23 cellular contexts compared by ENCODE assay signal in the genomic region with DNA sequence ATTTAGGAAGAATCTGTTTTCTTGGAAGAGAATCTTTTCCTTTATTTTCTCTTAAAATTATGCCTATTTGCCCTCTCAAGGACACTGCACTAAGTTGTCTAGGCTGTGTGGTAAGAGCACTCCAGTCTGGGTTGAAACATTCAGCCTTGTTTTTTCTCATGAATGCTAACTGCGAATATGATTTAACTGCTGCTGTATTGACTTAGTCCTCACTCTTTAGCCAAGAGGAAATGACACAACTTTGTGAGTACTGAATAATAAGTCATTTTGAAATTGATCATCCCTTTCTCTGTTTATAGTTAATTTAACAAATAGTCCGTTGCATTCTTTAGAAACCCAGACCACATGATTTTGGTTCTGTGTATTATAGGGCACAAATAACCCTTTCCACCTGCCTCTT. TPM values are rescaled to one million over a fixed set of nuclear protein-coding genes. Genes with fewer than 3 reads are reported as not detected.
A peak's percentile ranks its signal among the peaks of the same experiment; 100 is the strongest.
DNase-seq lines count a peak whose midpoint lies in the region; ATAC-seq lines count a peak whose summit lies in the region.
"Had no signal": no experiment of that assay in that cellular context is flagged by ENCODE, and none has a peak within 500 bp of the region (broad histone marks: within the 10 kb centered on the region; RNA-seq: fewer than 3 reads in every experiment).

No MANE protein-coding gene starts in this region.

- H3K9ac ChIP-seq in GM23248 (peak overlapping the region; percentile 29; the same call in 1 of the 2 replicates), adipocyte (ENCODE audit: low read length) (peak overlapping the region; percentile 19)
- H3K9ac ChIP-seq: BLaER1 had no signal

- no peaks in the 10 kb centered on the region for H3K27me3 ChIP-seq in GM23248 (replicated peaks; ENCODE audit: insufficient read depth)
- no peaks in the 10 kb centered on the region for H3K27me3 ChIP-seq in adipocyte (replicated peaks; ENCODE audit: control insufficient read depth, insufficient read depth, low read length)
- H3K27me3 ChIP-seq in SJCRH30, result no peaks in the 10 kb centered on the region
- H3K27me3 ChIP-seq: heart left ventricle, pancreas, suprapubic skin had no signal

- in situ Hi-C loops in GM23248 (cut with MboI), result loop anchor here (5.0 to 25.0 kb wide), 3 partner anchors 120 to 563 kb away; no protein-coding TSS in a partner anchor

- no peaks in the 10 kb centered on the region for H3K9me3 Mint-ChIP-seq in stimulated activated effector memory CD8-positive, alpha-beta T cell treated with anti-CD3 and anti-CD28 coated beads, Interleukin-12 subunit alpha, Interleukin-12 subunit beta, amount 100 ng/mL, for 72 hours
- H3K9me3 Mint-ChIP-seq: activated CD4-positive, alpha-beta T cell treated with anti-CD3 and anti-CD28 coated beads, Interleukin-2, amount 10 ng/mL, durations not matched to agents 7 days and 5 days had no signal

- no peak overlapping the region for H2AFZ ChIP-seq in GM23248

- peak overlapping the region; percentile 36 for H3K4me2 ChIP-seq in GM23248 (ENCODE audit: unreplicated experiment)
- H3K4me2 ChIP-seq: BLaER1 had no signal

- H3F3A ChIP-seq in GM23248 (ENCODE audit: insufficient read depth), result peaks cover 44% of the 10 kb centered on the region

- H3K4me3 ChIP-seq in GM23248, result peak overlapping the region; percentile 20; the same call in 1 of the 2 replicates
- H3K4me3 ChIP-seq in adipocyte (ENCODE audit: low read length), result no peak overlapping the region
- H3K4me3 ChIP-seq in skeletal muscle cell (ENCODE audit: low read depth, low read length), result no peak overlapping the region
- no peak overlapping the region for H3K4me3 ChIP-seq in SJCRH30
- H3K4me3 ChIP-seq: BLaER1, coronary artery, heart left ventricle, K562, lung, pancreas, skin epidermis, suprapubic skin had no signal

- H3K36me3 ChIP-seq in GM23248 (ENCODE audit: low read depth) (no peaks in the 10 kb centered on the region), adipocyte (ENCODE audit: control insufficient read depth, insufficient read depth, low read length, severe bottlenecking) (no peaks in the 10 kb centered on the region), SJCRH30 (no peaks in the 10 kb centered on the region)
- H3K36me3 ChIP-seq: BLaER1, heart left ventricle, pancreas, suprapubic skin had no signal

- H3K4me3 Mint-ChIP-seq in stimulated activated effector memory CD8-positive, alpha-beta T cell treated with anti-CD3 and anti-CD28 coated beads, Interleukin-12 subunit alpha, Interleukin-12 subunit beta, amount 100 ng/mL, for 72 hours, result no peak overlapping the region
- H3K4me3 Mint-ChIP-seq: activated CD4-positive, alpha-beta T cell treated with anti-CD3 and anti-CD28 coated beads, Interleukin-2, amount 10 ng/mL, durations not matched to agents 7 days and 5 days had no signal

- H3K9me3 ChIP-seq in GM23248 (ENCODE audit: low read depth), result no peaks in the 10 kb centered on the region
- H3K9me3 ChIP-seq in adipocyte (ENCODE audit: control insufficient read depth, low read length), result no peaks in the 10 kb centered on the region
- H3K9me3 ChIP-seq in SJCRH30 (replicated peaks), result no peaks in the 10 kb centered on the region
- H3K9me3 ChIP-seq: BLaER1, heart left ventricle, pancreas, suprapubic skin had no signal

- no peaks in the 10 kb centered on the region for H4K20me1 ChIP-seq in GM23248 (ENCODE audit: insufficient read depth)

- 0 to 1% methylated on average over 2 of the region's 2 CpGs for WGBS in GM23248 (ENCODE audit: low coverage in 1 of 2, low lambda C conversion rate in 2 of 2, missing lambda C conversion rate in 2 of 2), 2 experiments

- H3K27ac ChIP-seq in GM23248, result peak overlapping the region; percentile 63
- H3K27ac ChIP-seq in SJCRH30, result no peak overlapping the region
- H3K27ac ChIP-seq: BLaER1, coronary artery, HL-60, pancreas, suprapubic skin had no signal

- H3K9me2 ChIP-seq in GM23248 (ENCODE audit: insufficient read depth), result no peaks in the 10 kb centered on the region; the same call in 1 of the 2 replicates

- H3K4me1 Mint-ChIP-seq in stimulated activated effector memory CD8-positive, alpha-beta T cell treated with anti-CD3 and anti-CD28 coated beads, Interleukin-12 subunit alpha, Interleukin-12 subunit beta, amount 100 ng/mL, for 72 hours, result peaks cover 6% of the 10 kb centered on the region

- ATAC-seq in stimulated activated effector memory CD8-positive, alpha-beta T cell treated with anti-CD3 and anti-CD28 coated beads, Interleukin-12 subunit alpha, Interleukin-12 subunit beta, amount 100 ng/mL, for 72 hours, result no peak
- ATAC-seq: HCT116, K562, Panc1, pancreas had no signal

- H3K27ac Mint-ChIP-seq in stimulated activated effector memory CD8-positive, alpha-beta T cell treated with anti-CD3 and anti-CD28 coated beads, Interleukin-12 subunit alpha, Interleukin-12 subunit beta, amount 100 ng/mL, for 72 hours, result no peak overlapping the region
- H3K27ac Mint-ChIP-seq: activated CD4-positive, alpha-beta T cell treated with anti-CD3 and anti-CD28 coated beads, Interleukin-2, amount 10 ng/mL, durations not matched to agents 7 days and 5 days had no signal

- peaks cover 42% of the 10 kb centered on the region for H3K79me2 ChIP-seq in GM23248 (ENCODE audit: insufficient read depth)

- H3K36me3 Mint-ChIP-seq in stimulated activated effector memory CD8-positive, alpha-beta T cell treated with anti-CD3 and anti-CD28 coated beads, Interleukin-12 subunit alpha, Interleukin-12 subunit beta, amount 100 ng/mL, for 72 hours, result no peaks in the 10 kb centered on the region

- H3K4me1 ChIP-seq in GM23248 (ENCODE audit: insufficient read depth) (peaks cover 57% of the 10 kb centered on the region), adipocyte (ENCODE audit: control insufficient read depth, insufficient read depth, low read length) (peaks cover 36% of the 10 kb centered on the region), SJCRH30 (no peaks in the 10 kb centered on the region)
- H3K4me1 ChIP-seq: pancreas, suprapubic skin had no signal

- peak; percentile 83 for DNase-seq in GM23248
- DNase-seq in adipocyte (ENCODE audit: low read depth), result peak; percentile 68
- peak; percentile 83 for DNase-seq in fibroblast of peridontal ligament (ENCODE audit: extremely low read depth)
- peak; percentile 60 for DNase-seq in skeletal muscle cell (ENCODE audit: low read depth)
- DNase-seq in stimulated activated effector memory CD8-positive, alpha-beta T cell treated with anti-CD3 and anti-CD28 coated beads, Interleukin-12 subunit alpha, Interleukin-12 subunit beta, amount 100 ng/mL, for 72 hours (ENCODE audit: low spot score in 2 of 2), result no peak
- DNase-seq in SJCRH30, result no peak
- no peak for DNase-seq in SHP77 (lab: John Stamatoyannopoulos, UW)
- DNase-seq: activated CD4-positive, alpha-beta T cell treated with anti-CD3 and anti-CD28 coated beads, Interleukin-2, amount 10 ng/mL, durations not matched to agents 7 days and 5 days; activated gamma-delta T cell treated with Interleukin-2 at 50 U/mL for 16 hours; GF-D8; heart left ventricle; NCI-H69; pancreas; stimulated activated CD4-positive, alpha-beta T cell treated with anti-CD3 and anti-CD28 coated beads, Interleukin-2, amount 100 ng/mL, for 48 hours had no signal

RNA-seq across cellular contexts. Expression of gene RND3, which starts 4.5 kb away (rescaled TPM):
- total RNA-seq in GM23248 (2014; rRNA removed; shearing (Covaris generic)), result 244 and 271 TPM in 2 replicates
- 198 and 199 TPM in 2 replicates for polyA plus RNA-seq in GM23248 (2016; fragmentation: Nextera tagmentation; extraction: Ambion mirVana)
- total RNA-seq in SJCRH30 (2014; rRNA removed; shearing (Covaris generic)), result 31.7 and 43.4 TPM in 2 replicates
- total RNA-seq: activated CD4-positive, alpha-beta T cell treated with anti-CD3 and anti-CD28 coated beads, Interleukin-2, amount 10 ng/mL, durations not matched to agents 7 days and 5 days had no signal

Comparison
In these comparisons a context has a peak if more than half of its experiments do, and no peak if none do; other contexts are left out.
1. DNase-seq: peak in GM23248 (single experiment), adipocyte (single experiment), fibroblast of peridontal ligament (single experiment) and skeletal muscle cell (single experiment); none in stimulated activated effector memory CD8-positive, alpha-beta T cell treated with anti-CD3 and anti-CD28 coated beads, Interleukin-12 subunit alpha, Interleukin-12 subunit beta, amount 100 ng/mL, for 72 hours (0 of 2), SJCRH30 (0 of 2) and SHP77 (0 of 2).